In the genomic region with DNA sequence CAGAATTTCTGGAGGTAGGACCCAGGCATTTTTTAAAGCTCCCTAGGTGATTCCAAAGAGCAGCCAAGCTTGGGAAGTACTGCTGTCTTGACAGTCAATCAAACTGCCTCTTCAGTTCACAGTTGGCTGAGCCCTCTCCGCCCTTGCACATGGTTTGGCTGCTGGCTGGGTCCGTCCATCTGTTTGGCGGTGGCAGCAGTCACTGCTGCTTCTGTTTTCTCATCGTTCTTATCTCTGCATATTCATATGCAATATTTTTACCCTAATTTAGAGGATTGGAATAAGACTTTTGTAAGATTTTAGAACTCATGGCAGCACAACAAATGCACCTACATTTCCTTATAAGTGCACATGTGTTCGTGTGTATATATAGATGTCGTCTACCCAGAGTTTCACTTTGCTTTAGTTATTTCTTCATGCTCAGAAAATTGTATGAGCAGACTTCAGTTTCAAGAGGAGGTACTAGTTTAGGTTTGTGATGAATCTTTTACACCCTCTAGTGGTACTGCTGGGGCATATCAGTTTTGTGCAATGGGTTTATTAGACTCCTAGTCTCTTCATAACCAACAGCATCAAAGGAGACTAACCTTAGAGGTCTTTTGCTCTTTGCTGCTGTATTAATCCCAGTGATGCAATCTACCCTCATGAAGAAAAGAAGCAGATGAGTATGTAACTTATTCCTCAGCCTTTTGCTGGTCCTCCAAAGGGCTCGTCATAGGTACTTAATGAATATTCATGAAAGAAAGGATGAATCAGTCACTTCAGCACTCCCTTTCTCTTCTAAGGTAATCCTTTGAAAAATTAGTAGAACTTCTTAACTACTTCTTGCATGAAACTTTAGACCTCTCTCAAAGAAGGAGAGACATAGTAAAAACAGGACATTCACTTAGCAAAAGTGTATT, we compare ENCODE assay signal across 8 cellular contexts. TPM values are rescaled to one million over a fixed set of nuclear protein-coding genes. Genes with fewer than 3 reads are reported as not detected.
A peak's percentile ranks its signal among the peaks of the same experiment; 100 is the strongest.
DNase-seq lines count a peak whose midpoint lies in the region; ATAC-seq and TF ChIP-seq lines count a peak whose summit lies in the region.

No MANE protein-coding gene starts in this region.

- H3K27ac Mint-ChIP-seq in CD4-positive, CD25-positive, alpha-beta regulatory T cell, result no peak overlapping the region
- peak overlapping the region in 5 of 10 donors; percentile 6 to 80 (median 42) for H3K27ac Mint-ChIP-seq in naive thymus-derived CD8-positive, alpha-beta T cell

- no peaks in the 10 kb centered on the region for H3K4me1 ChIP-seq in CD4-positive, CD25-positive, alpha-beta regulatory T cell (ENCODE audit: control insufficient read depth, insufficient read depth, low read length, poor library complexity, severe bottlenecking)

- peaks cover 8% of the 10 kb centered on the region for H3K27me3 Mint-ChIP-seq in CD4-positive, CD25-positive, alpha-beta regulatory T cell
- H3K27me3 Mint-ChIP-seq in naive thymus-derived CD8-positive, alpha-beta T cell, result no peaks in the 10 kb centered on the region

- peak overlapping the region in 1 of 4 donors; percentile 44 for H3K4me3 Mint-ChIP-seq in CD4-positive, CD25-positive, alpha-beta regulatory T cell
- peak overlapping the region in 7 of 10 donors; percentile 0 to 66 (median 44) for H3K4me3 Mint-ChIP-seq in naive thymus-derived CD8-positive, alpha-beta T cell

- H3K27ac ChIP-seq in CD4-positive, CD25-positive, alpha-beta regulatory T cell (ENCODE audit: insufficient read depth, low read length, poor library complexity, severe bottlenecking), result no peak overlapping the region

- peaks cover 0 to 4% (median 0%) of the 10 kb centered on the region in 4 donors for H3K4me1 Mint-ChIP-seq in CD4-positive, CD25-positive, alpha-beta regulatory T cell
- H3K4me1 Mint-ChIP-seq in naive thymus-derived CD8-positive, alpha-beta T cell, result peaks cover 0 to 17% (median 4%) of the 10 kb centered on the region in 4 donors

- H3K9me3 Mint-ChIP-seq in CD4-positive, CD25-positive, alpha-beta regulatory T cell, result no peaks in the 10 kb centered on the region
- H3K9me3 Mint-ChIP-seq in naive thymus-derived CD8-positive, alpha-beta T cell, result no peaks in the 10 kb centered on the region

- H3K27me3 ChIP-seq in CD4-positive, CD25-positive, alpha-beta regulatory T cell (ENCODE audit: control insufficient read depth, insufficient read depth, low read length), result peaks cover 2% of the 10 kb centered on the region

- no peaks in the 10 kb centered on the region for H3K36me3 ChIP-seq in CD4-positive, CD25-positive, alpha-beta regulatory T cell (ENCODE audit: control insufficient read depth, insufficient read depth, low read length)

- H3K36me3 Mint-ChIP-seq in CD4-positive, CD25-positive, alpha-beta regulatory T cell, result peaks cover 3% of the 10 kb centered on the region
- no peaks in the 10 kb centered on the region for H3K36me3 Mint-ChIP-seq in naive thymus-derived CD8-positive, alpha-beta T cell

- H3K4me3 ChIP-seq in CD4-positive, CD25-positive, alpha-beta regulatory T cell (ENCODE audit: low read depth, low read length), result peak overlapping the region; percentile 22
- peak overlapping the region; percentile 30 for H3K4me3 ChIP-seq in epithelial cell of proximal tubule (ENCODE audit: low read depth, low read length)

- DNase-seq in CD4-positive, CD25-positive, alpha-beta regulatory T cell, result peak in 2 of 3 donors; percentile 43 to 65
- DNase-seq in NCI-H1417 treated with DMSO at 0.1 percent for 48 hours (lab: John Stamatoyannopoulos, UW) (peak; percentile 47), SKM-1 (lab: John Stamatoyannopoulos, UW; ENCODE audit: unreplicated experiment) (peak; percentile 59), epithelial cell of proximal tubule (ENCODE audit: low read depth) (peak; percentile 39)
- DNase-seq in naive thymus-derived CD8-positive, alpha-beta T cell, result peak in 6 of 10 donors; percentile 3 to 56 (median 27)
- DNase-seq in stimulated activated CD8-positive, alpha-beta memory T cell treated with anti-CD3 and anti-CD28 coated beads, Interleukin-4, amount 100 ng/mL, for 48 hours, result no peak

- POLR2A ChIA-PET in naive thymus-derived CD8-positive, alpha-beta T cell (lab: Charles Lee), result no interaction called here

- ATAC-seq in CD4-positive, CD25-positive, alpha-beta regulatory T cell (ENCODE audit: low read depth in 2 of 2), result peak; percentile 78 to 79
- ATAC-seq in GM18511 (IDR thresholded peaks at IDR 0.05; ENCODE audit: unreplicated experiment) (peak; percentile 80), HG02885 (IDR thresholded peaks at IDR 0.05; ENCODE audit: poor library complexity, unreplicated experiment) (peak; percentile 78)
- peak; percentile 82 to 83 for ATAC-seq in naive thymus-derived CD8-positive, alpha-beta T cell

- no peaks in the 10 kb centered on the region for H3K9me3 ChIP-seq in CD4-positive, CD25-positive, alpha-beta regulatory T cell (ENCODE audit: control insufficient read depth in 2 of 2, low read length in 2 of 2)

- TF ChIP-seq CTCF in epithelial cell of proximal tubule (conservative IDR thresholded peaks at IDR 0.05; ENCODE audit: low read depth, low read length), result peak; percentile 93

RNA-seq across cellular contexts. Expression of gene KHDC1L, which starts 44.3 kb away (rescaled TPM):
- total RNA-seq in CD4-positive, CD25-positive, alpha-beta regulatory T cell, result 0.67 TPM
- polyA plus RNA-seq in CD4-positive, CD25-positive, alpha-beta regulatory T cell, result not detected
- not detected in 2 replicates for total RNA-seq in epithelial cell of proximal tubule
- not detected for total RNA-seq in naive thymus-derived CD8-positive, alpha-beta T cell
- polyA plus RNA-seq in naive thymus-derived CD8-positive, alpha-beta T cell, result not detected
